Comparison of ENCODE assay signal across 8 cellular contexts in the genomic region with DNA sequence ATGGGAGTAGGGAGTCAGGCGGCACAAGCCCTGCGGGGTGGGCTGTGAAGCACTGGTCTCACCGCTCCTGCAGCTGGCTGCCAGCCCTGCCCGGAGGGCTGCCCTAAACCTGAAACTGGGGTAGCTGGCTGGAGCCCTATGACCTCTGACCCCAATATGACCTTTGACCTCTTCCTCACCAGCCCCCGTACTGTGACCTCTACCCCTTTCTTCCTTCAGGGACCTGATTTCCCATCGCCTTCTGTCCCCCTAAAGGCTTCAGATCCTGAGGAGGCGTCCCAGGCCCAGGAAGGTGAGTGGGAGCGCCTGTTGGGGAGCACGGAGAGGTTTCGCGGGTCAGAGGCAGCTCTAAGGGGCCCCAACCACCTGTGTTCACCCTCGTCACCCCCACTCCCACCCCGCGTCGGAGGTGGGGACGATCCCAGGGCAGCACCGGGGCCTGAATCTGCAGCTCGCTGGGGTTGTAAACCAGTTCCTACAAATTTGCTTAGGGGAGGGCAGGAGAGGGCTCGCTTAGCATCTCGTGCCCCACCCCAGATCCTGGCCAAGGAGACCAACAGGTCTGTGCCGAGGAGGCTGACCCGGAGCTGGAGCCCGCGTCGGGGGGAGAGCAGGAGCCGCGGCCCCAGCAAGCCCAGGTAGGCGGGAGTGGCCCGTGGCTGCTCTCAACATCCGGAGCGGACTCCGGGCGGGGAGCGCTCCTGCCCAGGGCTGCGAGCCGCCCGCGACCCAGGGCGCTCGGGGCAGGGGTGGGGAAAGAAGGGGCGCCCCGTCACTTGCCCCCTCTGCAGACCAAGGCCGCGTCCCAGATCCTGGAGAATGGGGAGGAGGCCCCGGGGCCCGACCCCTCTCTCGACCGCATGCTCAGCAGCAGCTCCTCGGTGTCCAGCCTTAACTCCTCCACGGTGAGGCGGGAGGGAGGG. TPM values are rescaled to one million over a fixed set of nuclear protein-coding genes. Genes with fewer than 3 reads are reported as not detected.
DNase-seq lines count a peak whose midpoint lies in the region; ATAC-seq, FAIRE-seq and TF ChIP-seq lines count a peak whose summit lies in the region.

No MANE protein-coding gene starts in this region.

- H2AFZ ChIP-seq in SK-N-SH (ENCODE audit: low read depth) (0 out of 2 replicates have a peak overlapping the region, but pooled peaks have one; percentile 41), H1 (ENCODE audit: low read length) (no peak overlapping the region)

- no peak for FAIRE-seq in H1 (lab: Jason Lieb, UNC)

- H3K36me3 ChIP-seq in BJ (ENCODE audit: control insufficient read depth, insufficient read depth, low read length) (peaks cover 4% of the 10 kb centered on the region), SK-N-SH (replicated peaks in 1 of 2; ENCODE audit: control insufficient read depth in 1 of 2, insufficient read depth in 2 of 2, low read length in 1 of 2) (no peaks in the 10 kb centered on the region), H1 (ENCODE audit: control insufficient read depth in 2 of 4, insufficient read depth in 4 of 4, low read length in 3 of 4) (0 out of 8 replicates have a peak, but pooled peaks cover 0 to 3% (median 0%) of the 10 kb centered on the region in 4 experiments)

- H2BK5ac ChIP-seq in H1 (ENCODE audit: low read depth, low read length), result peak overlapping the region; percentile 39; the same call in 1 of the 2 replicates

- H3K9me2 ChIP-seq in SK-N-SH, result no peaks in the 10 kb centered on the region

- 56% methylated on average over 18 of the region's 51 CpGs for WGBS in SK-N-SH (ENCODE audit: low lambda C conversion rate)
- WGBS in H1 (ENCODE audit: extremely low coverage in 1 of 2, insufficient coverage in 1 of 2, insufficient read length in 1 of 2, insufficient replicate concordance in 2 of 2, low coverage in 1 of 2, low lambda C conversion rate in 2 of 2, missing lambda C conversion rate in 1 of 2), 2 experiments, result 20% methylated on average over 26 of the region's 51 CpGs; no CpG with 5 or more reads in 1 of the 2 experiments

- H4K91ac ChIP-seq in H1 (replicated peaks; ENCODE audit: insufficient read length, low read length), result peak overlapping the region; percentile 85

- H4K20me1 ChIP-seq in SK-N-SH (ENCODE audit: insufficient read depth), result no peaks in the 10 kb centered on the region
- H4K20me1 ChIP-seq in H1 (replicated peaks in 1 of 2; ENCODE audit: control insufficient read depth in 1 of 2, insufficient read depth in 2 of 2, low read length in 2 of 2), result peaks cover 0 to 9% of the 10 kb centered on the region in 2 experiments

- peak overlapping the region; percentile 52 for H3K4me3 ChIP-seq in BJ (ENCODE audit: low read depth, low read length)
- H3K4me3 ChIP-seq in HFF-Myc (replicated peaks; ENCODE audit: low read depth, low read length), result peak overlapping the region; percentile 33
- peak overlapping the region in 1 of 2 experiments; percentile 39; a peak in 2 of 4 replicates for H3K4me3 ChIP-seq in SK-N-SH (ENCODE audit: low read depth in 2 of 2, low read length in 1 of 2)
- peak overlapping the region; percentile 47 to 63 (median 51) for H3K4me3 ChIP-seq in H1 (ENCODE audit: extremely low read depth in 1 of 4, insufficient read depth in 2 of 4, low read depth in 3 of 4, low read length in 4 of 4)

- no peaks in the 10 kb centered on the region for H3K79me1 ChIP-seq in H1 (ENCODE audit: low read depth, low read length)

- TF ChIP-seq RAD21 in SK-N-SH (IDR thresholded peaks at IDR 0.05; ENCODE audit: low read length) (no peak), H1 (IDR thresholded peaks at IDR 0.05 in 1 of 2, conservative IDR thresholded peaks at IDR 0.05 in 1 of 2; ENCODE audit: low read depth in 2 of 2, low read length in 2 of 2) (no peak)

- H3K4me1 ChIP-seq in SK-N-SH (ENCODE audit: control insufficient read depth in 1 of 2, insufficient read depth in 2 of 2, low read depth in 1 of 2, low read length in 1 of 2) (peaks cover 0 to 10% of the 10 kb centered on the region in 2 experiments; a peak in 1 of 4 replicates), H1 (replicated peaks in 1 of 4; ENCODE audit: control insufficient read depth in 3 of 4, insufficient read depth in 4 of 4, low read length in 3 of 4) (peaks cover 0 to 20% (median 8%) of the 10 kb centered on the region in 4 experiments; a peak in 6 of 7 replicates)

- no peaks in the 10 kb centered on the region for H3K27me3 ChIP-seq in BJ (ENCODE audit: control insufficient read depth, insufficient read depth, low read length)
- no peaks in the 10 kb centered on the region for H3K27me3 ChIP-seq in SK-N-SH (ENCODE audit: insufficient read depth)
- H3K27me3 ChIP-seq in H1 (replicated peaks in 1 of 4; ENCODE audit: control insufficient read depth in 3 of 4, extremely low read depth in 1 of 4, insufficient read depth in 3 of 4, low read length in 3 of 4), result peaks cover 0 to 8% (median 6%) of the 10 kb centered on the region in 4 experiments; a peak in 5 of 7 replicates

- no peak overlapping the region for H3K14ac ChIP-seq in H1 (ENCODE audit: insufficient read length)

- no peaks in the 10 kb centered on the region for H3F3A ChIP-seq in SK-N-SH (replicated peaks; ENCODE audit: insufficient read depth)

- TF ChIP-seq POLR2A in H1 (IDR thresholded peaks at IDR 0.05; ENCODE audit: control extremely low read depth in 1 of 2, low read depth in 2 of 2, low read length in 2 of 2), result no peak

- ATAC-seq in GM18870 (IDR thresholded peaks at IDR 0.05; ENCODE audit: unreplicated experiment) (no peak), HG03354 (IDR thresholded peaks at IDR 0.05; ENCODE audit: poor library complexity, severe bottlenecking, unreplicated experiment) (no peak)

- H3K4ac ChIP-seq in H1 (replicated peaks; ENCODE audit: insufficient read length, low read depth, low read length), result no peak overlapping the region

- peaks cover 23% of the 10 kb centered on the region for H3K23me2 ChIP-seq in H1 (ENCODE audit: low read depth, low read length)

- TF ChIP-seq EP300 in SK-N-SH (IDR thresholded peaks at IDR 0.05; ENCODE audit: borderline replicate concordance in 1 of 2, low read depth in 1 of 2, low read length in 1 of 2) (no peak), H1 (IDR thresholded peaks at IDR 0.05; ENCODE audit: borderline replicate concordance in 1 of 2, low read depth in 2 of 2, low read length in 2 of 2) (no peak)

- no peak for DNase-seq in BJ (ENCODE audit: low read depth)
- no peak for DNase-seq in HFF-Myc (ENCODE audit: extremely low read depth, low read depth)
- peak; percentile 90 for DNase-seq in SK-N-SH
- peak in 1 of 2 experiments; percentile 86 for DNase-seq in H1 (ENCODE audit: low read depth in 1 of 2, low spot score in 2 of 2)
- DNase-seq in mucosa of gallbladder (ENCODE audit: low spot score), result peak; percentile 68
- DNase-seq in GM19240 (ENCODE audit: insufficient read length, low spot score), result no peak

- H3K4me2 ChIP-seq in SK-N-SH (0 out of 2 replicates have a peak overlapping the region, but pooled peaks have one; percentile 47), H1 (ENCODE audit: insufficient read depth in 1 of 2, low read depth in 2 of 2, low read length in 2 of 2) (peak overlapping the region; percentile 77 to 83)

- no peak overlapping the region for H2BK120ac ChIP-seq in H1 (replicated peaks; ENCODE audit: low read depth, low read length)

- TF ChIP-seq CTCF in BJ (IDR thresholded peaks at IDR 0.05; ENCODE audit: insufficient read depth, low read depth, low read length), result no peak
- TF ChIP-seq CTCF in HFF-Myc (IDR thresholded peaks at IDR 0.05; ENCODE audit: low read depth, low read length, missing control alignments), result no peak
- TF ChIP-seq CTCF in SK-N-SH (IDR thresholded peaks at IDR 0.05), result no peak
- TF ChIP-seq CTCF in H1 (IDR thresholded peaks at IDR 0.05; ENCODE audit: control extremely low read depth in 1 of 3, insufficient read depth in 1 of 3, low read depth in 1 of 3, low read length in 3 of 3), result no peak

- H3K79me2 ChIP-seq in SK-N-SH (ENCODE audit: insufficient read depth) (no peaks in the 10 kb centered on the region), H1 (ENCODE audit: control insufficient read depth in 1 of 2, insufficient read depth in 2 of 2, low read length in 2 of 2) (peaks cover 0 to 4% of the 10 kb centered on the region in 2 experiments; a peak in 1 of 4 replicates)

- no peak overlapping the region for H3K27ac ChIP-seq in SK-N-SH (ENCODE audit: low read depth in 2 of 2, low read length in 1 of 2)
- no peak overlapping the region for H3K27ac ChIP-seq in H1 (ENCODE audit: low read depth, low read length)

- H2BK20ac ChIP-seq in H1 (ENCODE audit: low read length), result peak overlapping the region; percentile 3; the same call in 1 of the 2 replicates

- H3K56ac ChIP-seq in H1 (replicated peaks; ENCODE audit: insufficient read length, low read depth, low read length), result no peak overlapping the region

- POLR2A ChIA-PET in BJ (lab: Charles Lee) (no interaction called here), SK-N-SH (lab: Yijun Ruan, JAX) (interaction anchor here (1.1 to 2.6 kb wide), 4 partner anchors 9 to 48 kb away, joined by 4 to 15 read pairs (median 5); partner anchors contain the start of gene MAP3K6), H1 (lab: Charles Lee; ENCODE audit: partially characterized antibody) (interaction anchor here (0.7 to 10.9 kb wide), 18 partner anchors 9 to 297 kb away, joined by 3 to 101 read pairs (median 4); partner anchors contain the start of genes MAP3K6, SYTL1 and TMEM222)

- H2BK15ac ChIP-seq in H1 (ENCODE audit: low read length), result no peak overlapping the region

- H3K18ac ChIP-seq in H1 (ENCODE audit: extremely low read depth, low read length), result peak overlapping the region; percentile 93

- no peak overlapping the region for H2AK5ac ChIP-seq in H1 (ENCODE audit: low read depth, low read length)

- peak overlapping the region; percentile 62 for H4K8ac ChIP-seq in H1 (ENCODE audit: extremely low read depth, insufficient read depth, low read length)

- H3K23ac ChIP-seq in H1 (ENCODE audit: insufficient read length), result no peak overlapping the region

- CTCF ChIA-PET in BJ (lab: Yijun Ruan, JAX) (interaction anchor here (0.8 to 4.1 kb wide), 10 partner anchors 9 to 258 kb away, joined by 3 to 37 read pairs (median 4); no protein-coding TSS in a partner anchor), SK-N-SH (lab: Yijun Ruan, JAX) (interaction anchor here (0.6 to 12.3 kb wide), 21 partner anchors 8 to 305 kb away, joined by 3 to 219 read pairs (median 4); partner anchors contain the start of genes MAP3K6 and SYTL1), H1 (lab: Charles Lee; ENCODE audit: partially characterized antibody) (interaction anchor here (0.6 to 28.8 kb wide), 15 partner anchors 8 to 728 kb away, joined by 3 to 625 read pairs (median 7); partner anchors contain the start of genes CD164L2, FCN3, GPR3 and MAP3K6)

- H3K9me3 ChIP-seq in SK-N-SH, result no peaks in the 10 kb centered on the region
- H3K9me3 ChIP-seq in H1 (ENCODE audit: insufficient read depth in 2 of 2, low read depth in 1 of 2, low read length in 1 of 2), result no peaks in the 10 kb centered on the region

- no peak overlapping the region for H4K5ac ChIP-seq in H1 (ENCODE audit: insufficient read length, low read depth, low read length)

- no peak overlapping the region for H3K9ac ChIP-seq in SK-N-SH
- H3K9ac ChIP-seq in H1 (replicated peaks in 1 of 4; ENCODE audit: extremely low read depth in 1 of 4, low read depth in 3 of 4, low read length in 3 of 4), result peak overlapping the region in 2 of 4 experiments; percentile 13 to 37; a peak in 4 of 7 replicates

- H2BK12ac ChIP-seq in H1 (ENCODE audit: low read depth, low read length), result no peak overlapping the region

RNA-seq across cellular contexts. Expression of gene SYTL1, which starts 7.3 kb away (rescaled TPM):
- 0.20 and 0.23 TPM in 2 replicates for polyA plus RNA-seq in BJ (2011; rRNA removed)
- 0.10 TPM in 1 of 2 replicates, not detected in the other for polyA minus RNA-seq in BJ (2011; rRNA and poly(A)+ RNA removed)
- 2.0 and 3.0 TPM in 2 replicates for polyA plus RNA-seq in SK-N-SH (2012; rRNA removed)
- 0.21 and 0.52 TPM in 2 replicates for polyA plus RNA-seq in SK-N-SH (2012; cell fraction: cytosol; rRNA removed)
- 12.6 and 15.6 TPM in 2 replicates for polyA plus RNA-seq in SK-N-SH (2012; cell fraction: nucleus; rRNA removed)
- total RNA-seq in H1 (2021; fragmentation: NEBNext Ultra II Directional; extraction: Animal tissue kit (Norgen Biotek cat#: 25700)), result 6.4 and 8.8 TPM in 2 replicates
- 19.5 and 33.8 TPM in 2 replicates for polyA plus RNA-seq in H1 (2011; rRNA removed)
- polyA plus RNA-seq in H1 (2011; cell fraction: cytosol; rRNA removed), result 14.6 TPM
- polyA plus RNA-seq in H1 (2011; cell fraction: nucleus; rRNA removed), result 63.0 TPM
- polyA plus RNA-seq in H1 (2012, experiment 1 of 2), result 4.0 to 13.1 TPM (median 10.8 TPM) in 4 replicates
- polyA plus RNA-seq in H1 (2012, experiment 2 of 2), result 6.3 TPM
- polyA plus RNA-seq in H1 (2013, experiment 1 of 2), result 8.5 TPM
- polyA plus RNA-seq in H1 (2013, experiment 2 of 2), result 8.4 TPM
- 2.9 and 5.0 TPM in 2 replicates for polyA minus RNA-seq in H1 (2011; rRNA and poly(A)+ RNA removed)
- polyA minus RNA-seq in H1 (2011; cell fraction: cytosol; rRNA and poly(A)+ RNA removed), result 5.7 TPM
- polyA minus RNA-seq in H1 (2011; cell fraction: nucleus; rRNA and poly(A)+ RNA removed), result 13.1 TPM
- total RNA-seq in mucosa of gallbladder, result 48.5 TPM

RNA-seq across cellular contexts. Expression of gene MAP3K6, which starts 17.6 kb away (rescaled TPM):
- polyA plus RNA-seq in BJ (2011; rRNA removed), result 9.3 and 18.0 TPM in 2 replicates
- polyA minus RNA-seq in BJ (2011; rRNA and poly(A)+ RNA removed), result 12.4 and 12.5 TPM in 2 replicates
- polyA plus RNA-seq in SK-N-SH (2012; rRNA removed), result 14.5 and 17.3 TPM in 2 replicates
- polyA plus RNA-seq in SK-N-SH (2012; cell fraction: cytosol; rRNA removed), result 3.9 and 6.9 TPM in 2 replicates
- 95.2 and 113 TPM in 2 replicates for polyA plus RNA-seq in SK-N-SH (2012; cell fraction: nucleus; rRNA removed)
- total RNA-seq in H1 (2021; fragmentation: NEBNext Ultra II Directional; extraction: Animal tissue kit (Norgen Biotek cat#: 25700)), result 7.6 and 11.2 TPM in 2 replicates
- 7.4 and 10.3 TPM in 2 replicates for polyA plus RNA-seq in H1 (2011; rRNA removed)
- polyA plus RNA-seq in H1 (2011; cell fraction: cytosol; rRNA removed), result 6.7 TPM
- polyA plus RNA-seq in H1 (2011; cell fraction: nucleus; rRNA removed), result 40.8 TPM
- polyA plus RNA-seq in H1 (2012, experiment 1 of 2), result 8.5 to 12.5 TPM (median 9.7 TPM) in 4 replicates
- polyA plus RNA-seq in H1 (2012, experiment 2 of 2), result 9.5 TPM
- 10.9 TPM for polyA plus RNA-seq in H1 (2013, experiment 1 of 2)
- polyA plus RNA-seq in H1 (2013, experiment 2 of 2), result 10.7 TPM
- polyA minus RNA-seq in H1 (2011; rRNA and poly(A)+ RNA removed), result 4.6 and 5.6 TPM in 2 replicates
- polyA minus RNA-seq in H1 (2011; cell fraction: cytosol; rRNA and poly(A)+ RNA removed), result 2.6 TPM
- polyA minus RNA-seq in H1 (2011; cell fraction: nucleus; rRNA and poly(A)+ RNA removed), result 11.6 TPM
- total RNA-seq in mucosa of gallbladder, result 50.9 TPM

RNA-seq across cellular contexts. Expression of gene FCN3, which starts 25.5 kb away (rescaled TPM):
- polyA plus RNA-seq in BJ (2011; rRNA removed) (not detected in 2 replicates), SK-N-SH (2012; rRNA removed) (not detected in 2 replicates), H1 (2011; rRNA removed) (0.35 and 0.57 TPM in 2 replicates)
- not detected in 2 replicates for polyA minus RNA-seq in BJ (2011; rRNA and poly(A)+ RNA removed)
- not detected in 2 replicates for polyA plus RNA-seq in SK-N-SH (2012; cell fraction: cytosol; rRNA removed)
- polyA plus RNA-seq in SK-N-SH (2012; cell fraction: nucleus; rRNA removed), result not detected in 2 replicates
- 0.30 TPM in 1 of 2 replicates, not detected in the other for total RNA-seq in H1 (2021; fragmentation: NEBNext Ultra II Directional; extraction: Animal tissue kit (Norgen Biotek cat#: 25700))
- polyA plus RNA-seq in H1 (2011; cell fraction: cytosol; rRNA removed), result 0.32 TPM
- 0.90 TPM for polyA plus RNA-seq in H1 (2011; cell fraction: nucleus; rRNA removed)
- 0.28 to 0.78 TPM (median 0.40 TPM) in 3 of 4 replicates, not detected in the other for polyA plus RNA-seq in H1 (2012, experiment 1 of 2)
- not detected for polyA plus RNA-seq in H1 (2012, experiment 2 of 2)
- 0.47 TPM for polyA plus RNA-seq in H1 (2013, experiment 1 of 2)
- 0.28 TPM for polyA plus RNA-seq in H1 (2013, experiment 2 of 2)
- not detected in 2 replicates for polyA minus RNA-seq in H1 (2011; rRNA and poly(A)+ RNA removed)
- polyA minus RNA-seq in H1 (2011; cell fraction: cytosol; rRNA and poly(A)+ RNA removed), result not detected
- not detected for polyA minus RNA-seq in H1 (2011; cell fraction: nucleus; rRNA and poly(A)+ RNA removed)
- 3.5 TPM for total RNA-seq in mucosa of gallbladder

RNA-seq across cellular contexts. Expression of gene TMEM222, which starts 27.2 kb away (rescaled TPM):
- polyA plus RNA-seq in BJ (2011; rRNA removed), result 39.4 and 76.2 TPM in 2 replicates
- 46.8 and 68.3 TPM in 2 replicates for polyA minus RNA-seq in BJ (2011; rRNA and poly(A)+ RNA removed)
- 51.7 and 52.0 TPM in 2 replicates for polyA plus RNA-seq in SK-N-SH (2012; rRNA removed)
- polyA plus RNA-seq in SK-N-SH (2012; cell fraction: cytosol; rRNA removed), result 23.5 and 37.2 TPM in 2 replicates
- 62.9 and 63.5 TPM in 2 replicates for polyA plus RNA-seq in SK-N-SH (2012; cell fraction: nucleus; rRNA removed)
- 25.1 and 27.0 TPM in 2 replicates for total RNA-seq in H1 (2021; fragmentation: NEBNext Ultra II Directional; extraction: Animal tissue kit (Norgen Biotek cat#: 25700))
- polyA plus RNA-seq in H1 (2011; rRNA removed), result 51.8 and 66.9 TPM in 2 replicates
- 43.2 TPM for polyA plus RNA-seq in H1 (2011; cell fraction: cytosol; rRNA removed)
- 65.9 TPM for polyA plus RNA-seq in H1 (2011; cell fraction: nucleus; rRNA removed)
- polyA plus RNA-seq in H1 (2012, experiment 1 of 2), result 20.3 to 36.3 TPM (median 33.4 TPM) in 4 replicates
- polyA plus RNA-seq in H1 (2012, experiment 2 of 2), result 36.8 TPM
- 28.6 TPM for polyA plus RNA-seq in H1 (2013, experiment 1 of 2)
- 31.1 TPM for polyA plus RNA-seq in H1 (2013, experiment 2 of 2)
- polyA minus RNA-seq in H1 (2011; rRNA and poly(A)+ RNA removed), result 28.8 and 31.6 TPM in 2 replicates
- 17.0 TPM for polyA minus RNA-seq in H1 (2011; cell fraction: cytosol; rRNA and poly(A)+ RNA removed)
- polyA minus RNA-seq in H1 (2011; cell fraction: nucleus; rRNA and poly(A)+ RNA removed), result 33.2 TPM
- total RNA-seq in mucosa of gallbladder, result 34.3 TPM

RNA-seq across cellular contexts. Expression of gene CD164L2, which starts 34.0 kb away (rescaled TPM):
- polyA plus RNA-seq in BJ (2011; rRNA removed), result not detected in 2 replicates
- polyA minus RNA-seq in BJ (2011; rRNA and poly(A)+ RNA removed), result not detected in 2 replicates
- polyA plus RNA-seq in SK-N-SH (2012; rRNA removed), result 0.05 TPM in 2 replicates
- 0.03 and 0.05 TPM in 2 replicates for polyA plus RNA-seq in SK-N-SH (2012; cell fraction: cytosol; rRNA removed)
- 0.48 and 0.55 TPM in 2 replicates for polyA plus RNA-seq in SK-N-SH (2012; cell fraction: nucleus; rRNA removed)
- 3.3 and 3.8 TPM in 2 replicates for total RNA-seq in H1 (2021; fragmentation: NEBNext Ultra II Directional; extraction: Animal tissue kit (Norgen Biotek cat#: 25700))
- 3.3 and 5.5 TPM in 2 replicates for polyA plus RNA-seq in H1 (2011; rRNA removed)
- 6.5 TPM for polyA plus RNA-seq in H1 (2011; cell fraction: cytosol; rRNA removed)
- 26.5 TPM for polyA plus RNA-seq in H1 (2011; cell fraction: nucleus; rRNA removed)
- polyA plus RNA-seq in H1 (2012, experiment 1 of 2), result 3.0 to 4.1 TPM (median 3.4 TPM) in 4 replicates
- polyA plus RNA-seq in H1 (2012, experiment 2 of 2), result 2.5 TPM
- 1.9 TPM for polyA plus RNA-seq in H1 (2013, experiment 1 of 2)
- 1.7 TPM for polyA plus RNA-seq in H1 (2013, experiment 2 of 2)
- polyA minus RNA-seq in H1 (2011; rRNA and poly(A)+ RNA removed), result 0.63 and 1.5 TPM in 2 replicates
- polyA minus RNA-seq in H1 (2011; cell fraction: cytosol; rRNA and poly(A)+ RNA removed), result not detected
- polyA minus RNA-seq in H1 (2011; cell fraction: nucleus; rRNA and poly(A)+ RNA removed), result 3.1 TPM
- total RNA-seq in mucosa of gallbladder, result 5.4 TPM

Comparison
In these comparisons a context has a peak if more than half of its experiments do, and no peak if none do; other contexts are left out.
1. DNase-seq: peak in SK-N-SH (single experiment) and mucosa of gallbladder (single experiment); none in BJ (single experiment), HFF-Myc (single experiment) and GM19240 (single experiment).